In genomic region chr20:54372313-54372712, GRCh38 we compare ENCODE assay signal across 6 cellular contexts.
"Had no signal": no experiment of that assay in that cellular context is flagged by ENCODE, and none has a peak within 500 bp of the region (broad histone marks: within the 10 kb centered on the region; RNA-seq: fewer than 3 reads in every experiment).

No MANE protein-coding gene starts in this region.

- H3K4me3 Mint-ChIP-seq: IgD-negative memory B cell had no signal

- ATAC-seq: HepG2, K562 had no signal

- H3K27me3 Mint-ChIP-seq: IgD-negative memory B cell had no signal

- H3K36me3 Mint-ChIP-seq: IgD-negative memory B cell had no signal

- H3K27ac Mint-ChIP-seq: IgD-negative memory B cell had no signal

- H3K4me1 Mint-ChIP-seq: IgD-negative memory B cell had no signal

- DNase-seq: IMR-90, KBM-7, KG1 had no signal
